9 cellular contexts compared by ENCODE assay signal in genomic region chr6:146153040-146153758, GRCh38.
A peak's percentile ranks its signal among the peaks of the same experiment; 100 is the strongest.
DNase-seq lines count a peak whose midpoint lies in the region; ATAC-seq, FAIRE-seq and TF ChIP-seq lines count a peak whose summit lies in the region.
"Had no signal": no experiment of that assay in that cellular context is flagged by ENCODE, and none has a peak within 500 bp of the region (broad histone marks: within the 10 kb centered on the region; RNA-seq: fewer than 3 reads in every experiment).

No MANE protein-coding gene starts in this region.

- FAIRE-seq in GM12878 (lab: Jason Lieb, UNC), result peak; percentile 96

- SMC1A ChIA-PET in GM12878 (lab: Charles Lee; ENCODE audit: uncharacterized antibody, unreplicated experiment), result interaction anchor here (0.6 kb wide), 1 partner anchor 8 kb away, joined by 3 read pairs; no protein-coding TSS in a partner anchor

- peak; percentile 13 for DNase-seq in GM12878 (ENCODE audit: low read depth, low spot score)
- no peak for DNase-seq in smooth muscle cell (lab: John Stamatoyannopoulos, UW; ENCODE audit: unreplicated experiment)
- no peak for DNase-seq in iPS-NIHi11 (ENCODE audit: low spot score)
- no peak for DNase-seq in effector memory CD4-positive, alpha-beta T cell
- DNase-seq: foreskin fibroblast; naive thymus-derived CD8-positive, alpha-beta T cell had no signal

- peak overlapping the region; percentile 41 for H2AFZ ChIP-seq in GM12878 (ENCODE audit: control insufficient read depth, low read depth, low read length)
- no peak overlapping the region for H2AFZ ChIP-seq in smooth muscle cell (ENCODE audit: low read depth)

- WGBS in GM12878 (ENCODE audit: insufficient coverage, insufficient replicate concordance, low lambda C conversion rate, missing lambda C conversion rate), result 0% methylated on average over 4 of the region's 4 CpGs
- 94% methylated on average over 4 of the region's 4 CpGs for WGBS in smooth muscle cell (ENCODE audit: low lambda C conversion rate)

- H3K4me1 ChIP-seq in GM12878 (ENCODE audit: control insufficient read depth, insufficient read depth, low read length) (peaks cover 8% of the 10 kb centered on the region), smooth muscle cell (ENCODE audit: low read depth) (no peaks in the 10 kb centered on the region)
- no peaks in the 10 kb centered on the region for H3K4me1 ChIP-seq in effector memory CD4-positive, alpha-beta T cell (ENCODE audit: control insufficient read depth, insufficient read depth, low read length, poor library complexity, severe bottlenecking)

- in situ Hi-C loops in GM12878 (cut with MboI), result no loop called here

- RAD21 ChIA-PET in GM12878 (lab: Charles Lee; ENCODE audit: unreplicated experiment), result no interaction called here

- intact Hi-C loops in GM12878 (cut with micrococcal nuclease; ENCODE audit: unreplicated experiment), result no loop called here

- H3K27me3 ChIP-seq in GM12878 (replicated peaks in 1 of 2; ENCODE audit: control insufficient read depth in 2 of 2, insufficient read depth in 2 of 2, low read length in 1 of 2) (no peaks in the 10 kb centered on the region), smooth muscle cell (ENCODE audit: low read depth) (peaks cover 13% of the 10 kb centered on the region)
- H3K27me3 ChIP-seq in effector memory CD4-positive, alpha-beta T cell (replicated peaks; ENCODE audit: control insufficient read depth, insufficient read depth, low read length, poor library complexity, severe bottlenecking), result no peaks in the 10 kb centered on the region

- POLR2A ChIA-PET in GM12878 (lab: Charles Lee), result no interaction called here

- ATAC-seq in GM19023 (IDR thresholded peaks at IDR 0.05; ENCODE audit: unreplicated experiment), result peak; percentile 97
- peak; percentile 98 for ATAC-seq in GM21576 (IDR thresholded peaks at IDR 0.05; ENCODE audit: unreplicated experiment)
- ATAC-seq in HG03066 (IDR thresholded peaks at IDR 0.05; ENCODE audit: low read depth, unreplicated experiment), result peak; percentile 99
- peak; percentile 96 for ATAC-seq in GM12878
- ATAC-seq: naive thymus-derived CD8-positive, alpha-beta T cell had no signal

- H3K27ac ChIP-seq in GM12878 (ENCODE audit: control insufficient read depth, insufficient read depth), result no peak overlapping the region
- no peak overlapping the region for H3K27ac ChIP-seq in smooth muscle cell (ENCODE audit: low read depth)
- no peak overlapping the region for H3K27ac ChIP-seq in effector memory CD4-positive, alpha-beta T cell (ENCODE audit: insufficient read depth, low read length, poor library complexity, severe bottlenecking)

- no peak overlapping the region for H3K4me3 ChIP-seq in GM12878
- no peak overlapping the region for H3K4me3 ChIP-seq in smooth muscle cell
- no peak overlapping the region for H3K4me3 ChIP-seq in effector memory CD4-positive, alpha-beta T cell (ENCODE audit: insufficient read depth, low read depth, low read length, poor library complexity, severe bottlenecking)

- peak overlapping the region; percentile 60 for H3K4me2 ChIP-seq in GM12878 (ENCODE audit: control insufficient read depth, insufficient read depth)
- H3K4me2 ChIP-seq in smooth muscle cell, result no peak overlapping the region

- H4K20me1 ChIP-seq in GM12878 (ENCODE audit: control insufficient read depth, insufficient read depth) (no peaks in the 10 kb centered on the region), smooth muscle cell (ENCODE audit: low read depth) (no peaks in the 10 kb centered on the region)

- TF ChIP-seq CTCF in GM12878 (IDR thresholded peaks at IDR 0.05 in 2 of 3, conservative IDR thresholded peaks at IDR 0.05 in 1 of 3; ENCODE audit: control insufficient read depth in 2 of 3, extremely low read depth in 1 of 3, insufficient read depth in 1 of 3, low read depth in 3 of 3, low read length in 3 of 3) (no peak), smooth muscle cell (IDR thresholded peaks at IDR 0.05; ENCODE audit: borderline replicate concordance, insufficient read depth, poor library complexity, severe bottlenecking) (no peak)

- no peak overlapping the region for H3K9ac ChIP-seq in GM12878 (ENCODE audit: control insufficient read depth, insufficient read depth, low read length)
- no peak overlapping the region for H3K9ac ChIP-seq in smooth muscle cell (ENCODE audit: low read depth)

- H3F3A ChIP-seq in smooth muscle cell (ENCODE audit: low read depth), result no peaks in the 10 kb centered on the region

- H3K79me2 ChIP-seq in GM12878 (ENCODE audit: control insufficient read depth, insufficient read depth, low read length) (no peaks in the 10 kb centered on the region), smooth muscle cell (ENCODE audit: low read depth) (no peaks in the 10 kb centered on the region)

- TF ChIP-seq POLR2A in GM12878 (IDR thresholded peaks at IDR 0.05; ENCODE audit: low read depth, low read length), result no peak

- H3K9me3 ChIP-seq in GM12878 (replicated peaks; ENCODE audit: control insufficient read depth, insufficient read depth, low read length) (no peaks in the 10 kb centered on the region), smooth muscle cell (replicated peaks; ENCODE audit: low read depth) (no peaks in the 10 kb centered on the region)
- no peaks in the 10 kb centered on the region for H3K9me3 ChIP-seq in effector memory CD4-positive, alpha-beta T cell (ENCODE audit: control insufficient read depth, low read length)

- TF ChIP-seq EP300 in GM12878 (IDR thresholded peaks at IDR 0.05; ENCODE audit: borderline replicate concordance in 1 of 2, control insufficient read depth in 1 of 2, low read depth in 2 of 2, low read length in 2 of 2), result no peak

- CTCF ChIA-PET in GM12878 (lab: Yijun Ruan, JAX), result no interaction called here

- BruUV-seq in GM12878 (replicated peaks; lab: Mats Ljungman, UMichigan), result no TSS peak

- no peaks in the 10 kb centered on the region for H3K36me3 ChIP-seq in GM12878 (ENCODE audit: control insufficient read depth in 2 of 2, insufficient read depth in 2 of 2, low read length in 1 of 2)
- no peaks in the 10 kb centered on the region for H3K36me3 ChIP-seq in smooth muscle cell (ENCODE audit: low read depth)
- H3K36me3 ChIP-seq in effector memory CD4-positive, alpha-beta T cell (ENCODE audit: control insufficient read depth, insufficient read depth, low read length), result no peaks in the 10 kb centered on the region

- TF ChIP-seq RAD21 in GM12878 (IDR thresholded peaks at IDR 0.05; ENCODE audit: insufficient read depth, low read depth, low read length), result no peak

TF ChIP-seq in GM12878, 131 proteins besides CTCF, POLR2A, EP300 and RAD21 (continues in another document):
- TF ChIP-seq EGR1 (IDR thresholded peaks at IDR 0.05; ENCODE audit: borderline replicate concordance in 1 of 2, low read depth in 2 of 2, low read length in 2 of 2) (no peak), IRF5 (IDR thresholded peaks at IDR 0.05; ENCODE audit: borderline replicate concordance) (no peak), PKNOX1 (IDR thresholded peaks at IDR 0.05) (peak; percentile 56), PBX3 (IDR thresholded peaks at IDR 0.05; ENCODE audit: insufficient replicate concordance, low read depth, low read length) (no peak), MEF2A (IDR thresholded peaks at IDR 0.05; ENCODE audit: insufficient read depth, low read depth, low read length) (0 out of 2 replicates have a peak, but pooled peaks have one; percentile 25), E2F4 (IDR thresholded peaks at IDR 0.05; ENCODE audit: low read depth, low read length) (no peak)
